Comparison of ENCODE assay signal across 15 cellular contexts in genomic region chr1:165288301-165289120, GRCh38.
DNase-seq lines count a peak whose midpoint lies in the region; ATAC-seq and TF ChIP-seq lines count a peak whose summit lies in the region.
"Had no signal": no experiment of that assay in that cellular context is flagged by ENCODE, and none has a peak within 500 bp of the region (broad histone marks: within the 10 kb centered on the region; RNA-seq: fewer than 3 reads in every experiment).

No MANE protein-coding gene starts in this region.

- H3K27ac Mint-ChIP-seq in endodermal cell (no peak overlapping the region), type B pancreatic cell (peak overlapping the region; percentile 83)
- H3K27ac Mint-ChIP-seq: activated B cell treated with CpG ODN at 0.5 μM for 24 hours; dendritic cell treated with granulocyte-macrophage colony-stimulating factor and Interleukin-4, amounts not matched to agents 40 ng/mL and 50 ng/mL, for 4 days had no signal

- H3K27ac ChIP-seq in endodermal cell (ENCODE audit: low read depth, low read length): no peak overlapping the region

- H3K27me3 ChIP-seq in endodermal cell (ENCODE audit: control insufficient read depth, insufficient read depth, low read length, poor library complexity, severe bottlenecking): no peaks in the 10 kb centered on the region

- H3K4me1 ChIP-seq in endodermal cell (ENCODE audit: control insufficient read depth, insufficient read depth, low read length): peaks cover 6% of the 10 kb centered on the region

- H3K36me3 Mint-ChIP-seq in endodermal cell (ENCODE audit: low read depth) (no peaks in the 10 kb centered on the region), type B pancreatic cell (no peaks in the 10 kb centered on the region)

- H3K9me3 Mint-ChIP-seq in endodermal cell (peaks cover 12% of the 10 kb centered on the region), type B pancreatic cell (peaks cover 5% of the 10 kb centered on the region)
- H3K9me3 Mint-ChIP-seq: activated B cell treated with CpG ODN at 0.5 μM for 24 hours; dendritic cell treated with granulocyte-macrophage colony-stimulating factor and Interleukin-4, amounts not matched to agents 40 ng/mL and 50 ng/mL, for 4 days had no signal

- H3K4me1 Mint-ChIP-seq in endodermal cell: peaks cover 15% of the 10 kb centered on the region
- H3K4me1 Mint-ChIP-seq in type B pancreatic cell (ENCODE audit: unreplicated experiment): peaks cover 55% of the 10 kb centered on the region
- H3K4me1 Mint-ChIP-seq: activated B cell treated with CpG ODN at 0.5 μM for 24 hours had no signal

- H3K27me3 Mint-ChIP-seq in endodermal cell (ENCODE audit: insufficient read depth) (peaks cover 19% of the 10 kb centered on the region), type B pancreatic cell (peaks cover 38% of the 10 kb centered on the region)

- no peak overlapping the region for H3K4me3 ChIP-seq in endodermal cell (ENCODE audit: low read length)

- 77 to 90% methylated on average over 10 to 16 of the region's 16 CpGs for WGBS in endodermal cell (ENCODE audit: insufficient coverage in 1 of 2, insufficient read length in 1 of 2), 2 experiments

- H3K4me3 Mint-ChIP-seq in endodermal cell (no peak overlapping the region), type B pancreatic cell (peak overlapping the region; percentile 62)
- H3K4me3 Mint-ChIP-seq: activated B cell treated with CpG ODN at 0.5 μM for 24 hours; dendritic cell treated with granulocyte-macrophage colony-stimulating factor and Interleukin-4, amounts not matched to agents 40 ng/mL and 50 ng/mL, for 4 days had no signal

- no peak overlapping the region for H3K9ac ChIP-seq in endodermal cell (ENCODE audit: extremely low read depth, low read length, poor library complexity, severe bottlenecking)

- no peak for ATAC-seq in GM18498 (IDR thresholded peaks at IDR 0.05; ENCODE audit: unreplicated experiment)
- ATAC-seq: Panc1 had no signal

- H3K9me3 ChIP-seq in endodermal cell (ENCODE audit: control insufficient read depth, low read length): peaks cover 14% of the 10 kb centered on the region

- TF ChIP-seq CTCF in endodermal cell (conservative IDR thresholded peaks at IDR 0.05): no peak
- no peak for TF ChIP-seq CTCF in type B pancreatic cell (conservative IDR thresholded peaks at IDR 0.05)

- H3K36me3 ChIP-seq in endodermal cell (ENCODE audit: control insufficient read depth, insufficient read depth, low read length): no peaks in the 10 kb centered on the region

- DNase-seq in NCI-H2029 (lab: John Stamatoyannopoulos, UW) (peak; percentile 37), NCI-H2029 treated with DMSO at 0.1 percent for 48 hours (lab: John Stamatoyannopoulos, UW) (no peak), NCI-H2227 treated with DMSO at 0.1 percent for 48 hours (lab: John Stamatoyannopoulos, UW) (peak; percentile 54), endodermal cell (peak; percentile 75), type B pancreatic cell (ENCODE audit: extremely low spot score, unreplicated experiment) (no peak), iPS-NIHi11 (ENCODE audit: low spot score) (no peak), DMS114 treated with DMSO at 0.1 percent for 48 hours (lab: John Stamatoyannopoulos, UW; ENCODE audit: unreplicated experiment) (no peak)
- DNase-seq: 8988T; activated B cell treated with CpG ODN at 0.5 μM for 24 hours; activated gamma-delta T cell; head of caudate nucleus; stimulated activated CD4-positive, alpha-beta T cell treated with anti-CD3 and anti-CD28 coated beads, Interleukin-4, amount 100 ng/mL, for 24 hours had no signal

Comparison
In these comparisons a context has a peak if more than half of its experiments do, and no peak if none do; other contexts are left out.
1. DNase-seq: peak in NCI-H2029 (single experiment), NCI-H2227 treated with DMSO at 0.1 percent for 48 hours (single experiment) and endodermal cell (single experiment); none in NCI-H2029 treated with DMSO at 0.1 percent for 48 hours (single experiment), type B pancreatic cell (single experiment), iPS-NIHi11 (single experiment) and DMS114 treated with DMSO at 0.1 percent for 48 hours (single experiment).